Comparison of ENCODE assay signal across 8 cellular contexts in the genomic region with DNA sequence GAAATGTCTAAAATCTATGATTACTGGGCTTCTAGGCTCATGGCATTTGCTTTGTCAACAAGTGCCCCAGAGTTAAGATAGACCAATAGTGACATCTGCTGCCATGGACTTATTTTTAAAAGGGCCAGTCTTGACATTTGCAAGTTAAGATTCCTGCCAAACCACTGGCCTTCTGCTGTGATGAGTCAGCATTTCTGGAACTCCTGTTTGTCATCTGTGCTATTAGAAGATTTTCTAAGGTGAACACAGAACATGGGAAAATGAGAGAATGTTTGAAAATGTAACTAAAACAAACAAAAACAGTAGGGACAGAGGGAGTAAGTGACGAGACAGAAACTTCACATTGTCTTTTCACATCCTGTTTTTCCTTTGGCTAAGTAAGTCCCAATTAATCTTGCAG.
A peak's percentile ranks its signal among the peaks of the same experiment; 100 is the strongest.
DNase-seq lines count a peak whose midpoint lies in the region; ATAC-seq, FAIRE-seq and TF ChIP-seq lines count a peak whose summit lies in the region.
"Had no signal": no experiment of that assay in that cellular context is flagged by ENCODE, and none has a peak within 500 bp of the region (broad histone marks: within the 10 kb centered on the region; RNA-seq: fewer than 3 reads in every experiment).

No MANE protein-coding gene starts in this region.

- peak; percentile 93 for DNase-seq in GM04503 (ENCODE audit: low read depth)
- DNase-seq in HUDEP-2 (lab: John Stamatoyannopoulos, UW; ENCODE audit: unreplicated experiment in 76 of 76), result peak in 47 of 76 experiments; percentile 3 to 81 (median 40)
- peak; percentile 95 for DNase-seq in astrocyte (ENCODE audit: low read depth)
- DNase-seq in iPS DF 4.7 (ENCODE audit: extremely low read depth, low spot score), result peak; percentile 7
- peak; percentile 91 for DNase-seq in stromal cell of bone marrow (ENCODE audit: low read depth)
- DNase-seq in NK-92 (lab: John Stamatoyannopoulos, UW; ENCODE audit: unreplicated experiment), result no peak
- DNase-seq: activated T-cell treated with anti-CD3 and anti-CD28 coated beads, Interleukin-2, amount 50 U/mL, for 4 hours had no signal

- H3K9ac ChIP-seq in astrocyte (ENCODE audit: low read length), result peak overlapping the region; percentile 68

- H3K36me3 Mint-ChIP-seq in astrocyte (ENCODE audit: low read depth, unreplicated experiment), result peaks cover 3% of the 10 kb centered on the region

- H3K36me3 ChIP-seq in astrocyte (ENCODE audit: insufficient read depth, low read length), result no peaks in the 10 kb centered on the region

- peak overlapping the region; percentile 66 for H3K4me2 ChIP-seq in astrocyte (ENCODE audit: low read length)

- H3K27ac ChIP-seq in astrocyte (ENCODE audit: low read depth, low read length), result peak overlapping the region; percentile 78

- H4K20me1 ChIP-seq in astrocyte (ENCODE audit: insufficient read depth, low read length), result no peaks in the 10 kb centered on the region

- H3K27me3 ChIP-seq in astrocyte (ENCODE audit: insufficient read depth, low read length), result no peaks in the 10 kb centered on the region

- H3K27ac Mint-ChIP-seq in astrocyte (ENCODE audit: unreplicated experiment), result peak overlapping the region; percentile 79

- peaks cover 2% of the 10 kb centered on the region for H3K9me3 ChIP-seq in astrocyte (ENCODE audit: insufficient read depth, low read depth, low read length)

- peaks cover 22% of the 10 kb centered on the region for H3K4me1 Mint-ChIP-seq in astrocyte (ENCODE audit: low read depth, unreplicated experiment)

- H3K79me2 ChIP-seq in astrocyte (ENCODE audit: insufficient read depth, low read length), result no peaks in the 10 kb centered on the region

- peak; percentile 53 for TF ChIP-seq CTCF in astrocyte (IDR thresholded peaks at IDR 0.05; ENCODE audit: insufficient read depth, low read depth, low read length)

- peak; percentile 86 for ATAC-seq in GM21367 (IDR thresholded peaks at IDR 0.05; ENCODE audit: unreplicated experiment)

- H3K4me3 ChIP-seq in astrocyte (ENCODE audit: insufficient read depth, low read depth, low read length), result no peak overlapping the region

- H3K27me3 Mint-ChIP-seq in astrocyte (ENCODE audit: low read depth, unreplicated experiment), result no peaks in the 10 kb centered on the region

- FAIRE-seq in astrocyte (lab: Jason Lieb, UNC), result peak; percentile 99

- H3K4me1 ChIP-seq in astrocyte (ENCODE audit: insufficient read depth, low read length), result peaks cover 8% of the 10 kb centered on the region

- peaks cover 2% of the 10 kb centered on the region for H3K9me3 Mint-ChIP-seq in astrocyte (ENCODE audit: unreplicated experiment)
- H3K9me3 Mint-ChIP-seq: activated T-cell treated with anti-CD3 and anti-CD28 coated beads, Interleukin-2, amount 50 U/mL, for 4 hours had no signal

- H3K4me3 Mint-ChIP-seq in astrocyte (ENCODE audit: unreplicated experiment), result no peak overlapping the region
- H3K4me3 Mint-ChIP-seq: activated T-cell treated with anti-CD3 and anti-CD28 coated beads, Interleukin-2, amount 50 U/mL, for 4 hours had no signal

- no peak overlapping the region for H2AFZ ChIP-seq in astrocyte (ENCODE audit: low read depth, low read length)
